ENCODE assay signal across 2 cellular contexts in the genomic region with DNA sequence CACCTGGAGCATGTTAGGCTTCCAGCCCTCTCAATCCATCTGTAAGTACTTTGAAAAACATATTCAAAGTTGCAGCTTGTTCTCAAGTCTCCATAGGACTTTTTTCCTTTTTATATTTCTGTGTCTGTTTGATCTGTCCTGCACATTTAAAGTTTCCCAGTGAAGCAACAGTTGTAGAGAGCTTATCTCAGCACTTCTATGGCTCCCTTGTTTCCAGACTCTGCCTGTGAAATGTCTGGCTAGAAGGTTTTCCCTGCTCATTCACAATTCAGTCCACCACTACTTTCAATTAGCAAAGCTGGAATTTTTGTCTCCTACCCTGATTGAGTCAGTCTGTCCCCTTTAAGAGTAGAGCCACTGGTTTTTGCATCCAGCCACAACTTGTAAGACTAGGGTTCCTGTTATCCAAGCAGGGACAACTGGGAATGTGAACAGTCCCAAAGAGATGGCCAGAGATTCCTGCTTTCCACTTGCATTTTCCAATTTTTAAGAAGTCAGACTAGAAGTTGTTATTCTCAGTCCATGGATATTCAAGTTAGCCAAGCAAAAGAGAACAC.
TF ChIP-seq lines count a peak whose summit lies in the region.

No MANE protein-coding gene starts in this region.

TF ChIP-seq in SK-N-SH, 30 proteins besides CTCF, POLR2A, EP300 and RAD21 (continued from another document):
- TF ChIP-seq, protein P1, sequence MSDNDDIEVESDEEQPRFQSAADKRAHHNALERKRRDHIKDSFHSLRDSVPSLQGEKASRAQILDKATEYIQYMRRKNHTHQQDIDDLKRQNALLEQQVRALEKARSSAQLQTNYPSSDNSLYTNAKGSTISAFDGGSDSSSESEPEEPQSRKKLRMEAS (IDR thresholded peaks at IDR 0.05; ENCODE audit: low read depth), result no peak
- TF ChIP-seq USF2 (IDR thresholded peaks at IDR 0.05; ENCODE audit: borderline replicate concordance, low read depth, low read length), result no peak

TF ChIP-seq in SK-N-SH treated with all-trans-retinoic acid at 6 μM for 48 hours, 23 proteins besides CTCF, POLR2A, EP300 and RAD21 (continued from another document):
- TF ChIP-seq TSHZ2 (CRISPR knock-in tag; IDR thresholded peaks at IDR 0.05) (no peak), PATZ1 (CRISPR knock-in tag; IDR thresholded peaks at IDR 0.05; ENCODE audit: borderline replicate concordance) (no peak), ISL1 (CRISPR knock-in tag; IDR thresholded peaks at IDR 0.05) (no peak)
- TF ChIP-seq, protein P2, sequence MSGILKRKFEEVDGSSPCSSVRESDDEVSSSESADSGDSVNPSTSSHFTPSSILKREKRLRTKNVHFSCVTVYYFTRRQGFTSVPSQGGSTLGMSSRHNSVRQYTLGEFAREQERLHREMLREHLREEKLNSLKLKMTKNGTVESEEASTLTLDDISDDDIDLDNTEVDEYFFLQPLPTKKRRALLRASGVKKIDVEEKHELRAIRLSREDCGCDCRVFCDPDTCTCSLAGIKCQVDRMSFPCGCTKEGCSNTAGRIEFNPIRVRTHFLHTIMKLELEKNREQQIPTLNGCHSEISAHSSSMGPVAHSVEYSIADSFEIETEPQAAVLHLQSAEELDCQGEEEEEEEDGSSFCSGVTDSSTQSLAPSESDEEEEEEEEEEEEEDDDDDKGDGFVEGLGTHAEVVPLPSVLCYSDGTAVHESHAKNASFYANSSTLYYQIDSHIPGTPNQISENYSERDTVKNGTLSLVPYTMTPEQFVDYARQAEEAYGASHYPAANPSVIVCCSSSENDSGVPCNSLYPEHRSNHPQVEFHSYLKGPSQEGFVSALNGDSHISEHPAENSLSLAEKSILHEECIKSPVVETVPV (CRISPR knock-in tag; IDR thresholded peaks at IDR 0.05), result no peak
